In the genomic region with DNA sequence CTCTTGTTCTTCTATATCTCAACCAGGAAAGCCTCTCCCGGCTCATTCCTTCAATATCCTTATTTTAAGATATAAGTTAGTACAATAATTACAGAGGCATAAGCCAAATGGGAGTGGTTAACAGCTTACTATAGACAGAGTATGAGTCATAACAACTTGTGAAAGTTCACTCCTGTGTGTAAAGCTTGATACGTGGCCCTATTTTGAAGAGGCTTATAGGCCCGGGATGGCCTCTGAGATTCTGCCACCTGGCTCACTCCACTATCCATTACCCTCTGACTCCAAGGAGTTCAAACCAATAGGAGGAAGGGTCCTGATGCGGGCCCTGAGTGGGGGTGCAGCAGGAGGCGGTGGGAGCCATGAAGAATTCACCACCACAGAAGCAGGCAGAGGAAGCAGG, we compare ENCODE assay signal across 1 cellular context.
TF ChIP-seq lines count a peak whose summit lies in the region.

No MANE protein-coding gene starts in this region.

TF ChIP-seq in GM12878, 131 proteins besides CTCF, POLR2A, EP300 and RAD21 (continued from another document):
- TF ChIP-seq, protein P1, sequence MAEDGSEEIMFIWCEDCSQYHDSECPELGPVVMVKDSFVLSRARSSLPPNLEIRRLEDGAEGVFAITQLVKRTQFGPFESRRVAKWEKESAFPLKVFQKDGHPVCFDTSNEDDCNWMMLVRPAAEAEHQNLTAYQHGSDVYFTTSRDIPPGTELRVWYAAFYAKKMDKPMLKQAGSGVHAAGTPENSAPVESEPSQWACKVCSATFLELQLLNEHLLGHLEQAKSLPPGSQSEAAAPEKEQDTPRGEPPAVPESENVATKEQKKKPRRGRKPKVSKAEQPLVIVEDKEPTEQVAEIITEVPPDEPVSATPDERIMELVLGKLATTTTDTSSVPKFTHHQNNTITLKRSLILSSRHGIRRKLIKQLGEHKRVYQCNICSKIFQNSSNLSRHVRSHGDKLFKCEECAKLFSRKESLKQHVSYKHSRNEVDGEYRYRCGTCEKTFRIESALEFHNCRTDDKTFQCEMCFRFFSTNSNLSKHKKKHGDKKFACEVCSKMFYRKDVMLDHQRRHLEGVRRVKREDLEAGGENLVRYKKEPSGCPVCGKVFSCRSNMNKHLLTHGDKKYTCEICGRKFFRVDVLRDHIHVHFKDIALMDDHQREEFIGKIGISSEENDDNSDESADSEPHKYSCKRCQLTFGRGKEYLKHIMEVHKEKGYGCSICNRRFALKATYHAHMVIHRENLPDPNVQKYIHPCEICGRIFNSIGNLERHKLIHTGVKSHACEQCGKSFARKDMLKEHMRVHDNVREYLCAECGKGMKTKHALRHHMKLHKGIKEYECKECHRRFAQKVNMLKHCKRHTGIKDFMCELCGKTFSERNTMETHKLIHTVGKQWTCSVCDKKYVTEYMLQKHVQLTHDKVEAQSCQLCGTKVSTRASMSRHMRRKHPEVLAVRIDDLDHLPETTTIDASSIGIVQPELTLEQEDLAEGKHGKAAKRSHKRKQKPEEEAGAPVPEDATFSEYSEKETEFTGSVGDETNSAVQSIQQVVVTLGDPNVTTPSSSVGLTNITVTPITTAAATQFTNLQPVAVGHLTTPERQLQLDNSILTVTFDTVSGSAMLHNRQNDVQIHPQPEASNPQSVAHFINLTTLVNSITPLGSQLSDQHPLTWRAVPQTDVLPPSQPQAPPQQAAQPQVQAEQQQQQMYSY (CRISPR knock-in tag; IDR thresholded peaks at IDR 0.05): no peak
- TF ChIP-seq, protein P2, sequence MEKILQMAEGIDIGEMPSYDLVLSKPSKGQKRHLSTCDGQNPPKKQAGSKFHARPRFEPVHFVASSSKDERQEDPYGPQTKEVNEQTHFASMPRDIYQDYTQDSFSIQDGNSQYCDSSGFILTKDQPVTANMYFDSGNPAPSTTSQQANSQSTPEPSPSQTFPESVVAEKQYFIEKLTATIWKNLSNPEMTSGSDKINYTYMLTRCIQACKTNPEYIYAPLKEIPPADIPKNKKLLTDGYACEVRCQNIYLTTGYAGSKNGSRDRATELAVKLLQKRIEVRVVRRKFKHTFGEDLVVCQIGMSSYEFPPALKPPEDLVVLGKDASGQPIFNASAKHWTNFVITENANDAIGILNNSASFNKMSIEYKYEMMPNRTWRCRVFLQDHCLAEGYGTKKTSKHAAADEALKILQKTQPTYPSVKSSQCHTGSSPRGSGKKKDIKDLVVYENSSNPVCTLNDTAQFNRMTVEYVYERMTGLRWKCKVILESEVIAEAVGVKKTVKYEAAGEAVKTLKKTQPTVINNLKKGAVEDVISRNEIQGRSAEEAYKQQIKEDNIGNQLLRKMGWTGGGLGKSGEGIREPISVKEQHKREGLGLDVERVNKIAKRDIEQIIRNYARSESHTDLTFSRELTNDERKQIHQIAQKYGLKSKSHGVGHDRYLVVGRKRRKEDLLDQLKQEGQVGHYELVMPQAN (conservative IDR thresholded peaks at IDR 0.05): no peak
- TF ChIP-seq IKZF1 (conservative IDR thresholded peaks at IDR 0.05): 0 out of 2 replicates have a peak, but pooled peaks have one; percentile 3
- no peak for TF ChIP-seq SIN3A (IDR thresholded peaks at IDR 0.05; ENCODE audit: low read depth, low read length)
- 0 out of 2 replicates have a peak, but pooled peaks have one; percentile 16 for TF ChIP-seq JUND (IDR thresholded peaks at IDR 0.05; ENCODE audit: low read depth, low read length)
- TF ChIP-seq CEBPZ (IDR thresholded peaks at IDR 0.05; ENCODE audit: low read depth, low read length): no peak
- TF ChIP-seq, protein P3, sequence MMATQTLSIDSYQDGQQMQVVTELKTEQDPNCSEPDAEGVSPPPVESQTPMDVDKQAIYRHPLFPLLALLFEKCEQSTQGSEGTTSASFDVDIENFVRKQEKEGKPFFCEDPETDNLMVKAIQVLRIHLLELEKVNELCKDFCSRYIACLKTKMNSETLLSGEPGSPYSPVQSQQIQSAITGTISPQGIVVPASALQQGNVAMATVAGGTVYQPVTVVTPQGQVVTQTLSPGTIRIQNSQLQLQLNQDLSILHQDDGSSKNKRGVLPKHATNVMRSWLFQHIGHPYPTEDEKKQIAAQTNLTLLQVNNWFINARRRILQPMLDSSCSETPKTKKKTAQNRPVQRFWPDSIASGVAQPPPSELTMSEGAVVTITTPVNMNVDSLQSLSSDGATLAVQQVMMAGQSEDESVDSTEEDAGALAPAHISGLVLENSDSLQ (IDR thresholded peaks at IDR 0.05): no peak
- TF ChIP-seq EED (IDR thresholded peaks at IDR 0.05; ENCODE audit: low read depth): 0 out of 2 replicates have a peak, but pooled peaks have one; percentile 41
- TF ChIP-seq JUNB (IDR thresholded peaks at IDR 0.05): peak; percentile 62
- TF ChIP-seq, protein P4, sequence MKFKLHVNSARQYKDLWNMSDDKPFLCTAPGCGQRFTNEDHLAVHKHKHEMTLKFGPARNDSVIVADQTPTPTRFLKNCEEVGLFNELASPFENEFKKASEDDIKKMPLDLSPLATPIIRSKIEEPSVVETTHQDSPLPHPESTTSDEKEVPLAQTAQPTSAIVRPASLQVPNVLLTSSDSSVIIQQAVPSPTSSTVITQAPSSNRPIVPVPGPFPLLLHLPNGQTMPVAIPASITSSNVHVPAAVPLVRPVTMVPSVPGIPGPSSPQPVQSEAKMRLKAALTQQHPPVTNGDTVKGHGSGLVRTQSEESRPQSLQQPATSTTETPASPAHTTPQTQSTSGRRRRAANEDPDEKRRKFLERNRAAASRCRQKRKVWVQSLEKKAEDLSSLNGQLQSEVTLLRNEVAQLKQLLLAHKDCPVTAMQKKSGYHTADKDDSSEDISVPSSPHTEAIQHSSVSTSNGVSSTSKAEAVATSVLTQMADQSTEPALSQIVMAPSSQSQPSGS (IDR thresholded peaks at IDR 0.05; ENCODE audit: low read length): 0 out of 2 replicates have a peak, but pooled peaks have one; percentile 27
- TF ChIP-seq SREBF2 (IDR thresholded peaks at IDR 0.05; ENCODE audit: low read length): no peak
- 0 out of 2 replicates have a peak, but pooled peaks have one; percentile 13 for TF ChIP-seq CREM (IDR thresholded peaks at IDR 0.05; ENCODE audit: low read depth)
- no peak for TF ChIP-seq KAT2A (conservative IDR thresholded peaks at IDR 0.05; ENCODE audit: control insufficient read depth, low read depth, low read length)
- TF ChIP-seq, protein P5, sequence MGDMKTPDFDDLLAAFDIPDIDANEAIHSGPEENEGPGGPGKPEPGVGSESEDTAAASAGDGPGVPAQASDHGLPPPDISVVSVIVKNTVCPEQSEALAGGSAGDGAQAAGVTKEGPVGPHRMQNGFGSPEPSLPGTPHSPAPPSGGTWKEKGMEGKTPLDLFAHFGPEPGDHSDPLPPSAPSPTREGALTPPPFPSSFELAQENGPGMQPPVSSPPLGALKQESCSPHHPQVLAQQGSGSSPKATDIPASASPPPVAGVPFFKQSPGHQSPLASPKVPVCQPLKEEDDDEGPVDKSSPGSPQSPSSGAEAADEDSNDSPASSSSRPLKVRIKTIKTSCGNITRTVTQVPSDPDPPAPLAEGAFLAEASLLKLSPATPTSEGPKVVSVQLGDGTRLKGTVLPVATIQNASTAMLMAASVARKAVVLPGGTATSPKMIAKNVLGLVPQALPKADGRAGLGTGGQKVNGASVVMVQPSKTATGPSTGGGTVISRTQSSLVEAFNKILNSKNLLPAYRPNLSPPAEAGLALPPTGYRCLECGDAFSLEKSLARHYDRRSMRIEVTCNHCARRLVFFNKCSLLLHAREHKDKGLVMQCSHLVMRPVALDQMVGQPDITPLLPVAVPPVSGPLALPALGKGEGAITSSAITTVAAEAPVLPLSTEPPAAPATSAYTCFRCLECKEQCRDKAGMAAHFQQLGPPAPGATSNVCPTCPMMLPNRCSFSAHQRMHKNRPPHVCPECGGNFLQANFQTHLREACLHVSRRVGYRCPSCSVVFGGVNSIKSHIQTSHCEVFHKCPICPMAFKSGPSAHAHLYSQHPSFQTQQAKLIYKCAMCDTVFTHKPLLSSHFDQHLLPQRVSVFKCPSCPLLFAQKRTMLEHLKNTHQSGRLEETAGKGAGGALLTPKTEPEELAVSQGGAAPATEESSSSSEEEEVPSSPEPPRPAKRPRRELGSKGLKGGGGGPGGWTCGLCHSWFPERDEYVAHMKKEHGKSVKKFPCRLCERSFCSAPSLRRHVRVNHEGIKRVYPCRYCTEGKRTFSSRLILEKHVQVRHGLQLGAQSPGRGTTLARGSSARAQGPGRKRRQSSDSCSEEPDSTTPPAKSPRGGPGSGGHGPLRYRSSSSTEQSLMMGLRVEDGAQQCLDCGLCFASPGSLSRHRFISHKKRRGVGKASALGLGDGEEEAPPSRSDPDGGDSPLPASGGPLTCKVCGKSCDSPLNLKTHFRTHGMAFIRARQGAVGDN (IDR thresholded peaks at IDR 0.05): no peak
